In the genomic region with DNA sequence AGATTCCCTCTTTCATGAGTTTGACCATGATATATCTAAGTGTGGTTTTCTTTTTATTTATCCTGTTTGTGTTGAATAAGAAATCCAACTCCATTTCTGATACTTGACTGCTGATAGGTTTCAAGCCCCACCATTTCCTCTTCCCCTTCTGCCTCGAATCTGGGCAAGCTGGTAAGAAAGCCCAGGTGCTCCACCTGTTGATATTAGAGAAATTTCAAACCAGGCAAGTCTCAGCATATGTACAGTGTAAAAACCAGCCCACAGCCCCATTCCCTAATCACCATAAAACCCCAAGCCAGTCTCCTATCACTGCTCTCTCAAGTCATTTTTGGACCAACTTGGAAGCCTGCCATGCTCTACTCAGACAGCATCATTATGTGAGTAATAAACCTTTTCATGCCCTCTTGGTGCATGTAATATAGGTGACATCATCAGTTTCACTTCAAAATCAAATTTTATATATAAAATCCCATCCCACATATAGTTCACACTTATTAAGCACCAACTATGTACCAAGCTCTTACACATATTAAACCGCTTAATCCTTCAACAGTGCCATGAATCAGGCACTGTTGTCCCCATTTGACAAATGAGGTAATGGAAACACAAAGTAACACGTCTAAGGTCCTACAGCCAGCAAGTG, we compare ENCODE assay signal across 9 cellular contexts. TPM values are rescaled to one million over a fixed set of nuclear protein-coding genes. Genes with fewer than 3 reads are reported as not detected.
DNase-seq lines count a peak whose midpoint lies in the region; ATAC-seq and TF ChIP-seq lines count a peak whose summit lies in the region.
"Had no signal": no experiment of that assay in that cellular context is flagged by ENCODE, and none has a peak within 500 bp of the region (broad histone marks: within the 10 kb centered on the region; RNA-seq: fewer than 3 reads in every experiment).

No MANE protein-coding gene starts in this region.

- H3K4me3 ChIP-seq in endodermal cell (ENCODE audit: low read length) (no peak overlapping the region), transverse colon (no peak overlapping the region)

- peaks cover 38% of the 10 kb centered on the region for H3K4me1 Mint-ChIP-seq in activated CD4-positive, alpha-beta memory T cell treated with anti-CD3 and anti-CD28 coated beads for 36 hours (ENCODE audit: low read depth)
- peaks cover 24% of the 10 kb centered on the region for H3K4me1 Mint-ChIP-seq in activated CD4-positive, alpha-beta memory T cell treated with anti-CD3 and anti-CD28 coated beads, Interleukin-2, amount 10 ng/mL, durations not matched to agents 7 days and 5 days
- H3K4me1 Mint-ChIP-seq in endodermal cell: peaks cover 35% of the 10 kb centered on the region

- H3K9me3 ChIP-seq in endodermal cell (ENCODE audit: control insufficient read depth, low read length) (no peaks in the 10 kb centered on the region), transverse colon (no peaks in the 10 kb centered on the region)

- H3K4me1 ChIP-seq in endodermal cell (ENCODE audit: control insufficient read depth, insufficient read depth, low read length): peaks cover 20% of the 10 kb centered on the region
- peaks cover 0 to 8% (median 0%) of the 10 kb centered on the region in 4 donors for H3K4me1 ChIP-seq in transverse colon

- H3K27ac ChIP-seq in endodermal cell (ENCODE audit: low read depth, low read length) (no peak overlapping the region), transverse colon (no peak overlapping the region)

- TF ChIP-seq POLR2A in transverse colon (IDR thresholded peaks at IDR 0.05): no peak

- H3K27me3 ChIP-seq in endodermal cell (ENCODE audit: control insufficient read depth, insufficient read depth, low read length, poor library complexity, severe bottlenecking) (no peaks in the 10 kb centered on the region), transverse colon (no peaks in the 10 kb centered on the region)

- H3K27ac Mint-ChIP-seq in activated CD4-positive, alpha-beta memory T cell treated with anti-CD3 and anti-CD28 coated beads for 36 hours: peak overlapping the region; percentile 56
- H3K27ac Mint-ChIP-seq in activated CD4-positive, alpha-beta memory T cell treated with anti-CD3 and anti-CD28 coated beads, Interleukin-2, amount 10 ng/mL, durations not matched to agents 7 days and 5 days: no peak overlapping the region
- peak overlapping the region; percentile 11 for H3K27ac Mint-ChIP-seq in endodermal cell

- ATAC-seq in HG03469 (IDR thresholded peaks at IDR 0.05; ENCODE audit: unreplicated experiment): no peak

- no peak overlapping the region for H3K4me3 Mint-ChIP-seq in activated CD4-positive, alpha-beta memory T cell treated with anti-CD3 and anti-CD28 coated beads for 36 hours
- H3K4me3 Mint-ChIP-seq in activated CD4-positive, alpha-beta memory T cell treated with anti-CD3 and anti-CD28 coated beads, Interleukin-2, amount 10 ng/mL, durations not matched to agents 7 days and 5 days: no peak overlapping the region
- H3K4me3 Mint-ChIP-seq in endodermal cell: no peak overlapping the region

- POLR2A ChIA-PET in activated CD4-positive, alpha-beta memory T cell treated with anti-CD3 and anti-CD28 coated beads for 36 hours (lab: Charles Lee): interaction anchor here (1.0 kb wide), 1 partner anchor 27 kb away, joined by 4 read pairs; no protein-coding TSS in a partner anchor
- POLR2A ChIA-PET in activated CD4-positive, alpha-beta memory T cell treated with anti-CD3 and anti-CD28 coated beads, Interleukin-2, amount 10 ng/mL, durations not matched to agents 7 days and 5 days (lab: Charles Lee): no interaction called here

- TF ChIP-seq CTCF in endodermal cell (conservative IDR thresholded peaks at IDR 0.05) (no peak), transverse colon (IDR thresholded peaks at IDR 0.05) (no peak)

- TF ChIP-seq EP300 in transverse colon (IDR thresholded peaks at IDR 0.05; ENCODE audit: low read depth): no peak

- peak; percentile 54 for DNase-seq in activated CD4-positive, alpha-beta memory T cell treated with anti-CD3 and anti-CD28 coated beads for 36 hours
- no peak for DNase-seq in activated CD4-positive, alpha-beta memory T cell treated with anti-CD3 and anti-CD28 coated beads, Interleukin-2, amount 10 ng/mL, durations not matched to agents 7 days and 5 days
- peak; percentile 69 for DNase-seq in NCI-H2196 (lab: John Stamatoyannopoulos, UW; ENCODE audit: unreplicated experiment)
- no peak for DNase-seq in endodermal cell
- DNase-seq in stimulated activated CD4-positive, alpha-beta T cell treated with anti-CD3 and anti-CD28 coated beads, Interleukin-1b, Interleukin-23, amount 100 ng/mL, for 24 hours (ENCODE audit: low read depth in 4 of 4, low spot score in 1 of 4): peak in 3 of 4 experiments; percentile 12 to 35 (median 24)
- no peak for DNase-seq in transverse colon
- DNase-seq in COLO829 (ENCODE audit: low spot score): no peak
- DNase-seq: KBM-7 had no signal

- H3K36me3 ChIP-seq in endodermal cell (ENCODE audit: control insufficient read depth, insufficient read depth, low read length): peaks cover 83% of the 10 kb centered on the region
- H3K36me3 ChIP-seq in transverse colon: peaks cover 0 to 13% (median 0%) of the 10 kb centered on the region in 4 donors

- peaks cover 57% of the 10 kb centered on the region for H3K36me3 Mint-ChIP-seq in activated CD4-positive, alpha-beta memory T cell treated with anti-CD3 and anti-CD28 coated beads for 36 hours
- H3K36me3 Mint-ChIP-seq in activated CD4-positive, alpha-beta memory T cell treated with anti-CD3 and anti-CD28 coated beads, Interleukin-2, amount 10 ng/mL, durations not matched to agents 7 days and 5 days (ENCODE audit: low read depth): peaks cover 56% of the 10 kb centered on the region
- H3K36me3 Mint-ChIP-seq in endodermal cell (ENCODE audit: low read depth): peaks cover 68% of the 10 kb centered on the region

- H3K9ac ChIP-seq in endodermal cell (ENCODE audit: extremely low read depth, low read length, poor library complexity, severe bottlenecking): no peak overlapping the region

- WGBS in endodermal cell (ENCODE audit: insufficient coverage in 1 of 2, insufficient read length in 1 of 2), 2 experiments: 87 to 94% methylated on average over 2 to 3 of the region's 3 CpGs
- WGBS in transverse colon (ENCODE audit: low coverage in 1 of 2), 2 donors: 53 to 70% methylated on average over 3 of the region's 3 CpGs

- in situ Hi-C loops in transverse colon (cut with MboI; ENCODE audit: low pct_ligation_motif_present in 1 of 4, low pct_unique_long_range_greater_than_20kb in 1 of 4, low sequenced_read_pairs in 3 of 4): loop anchor here in 1 of 4 donors (25.0 kb wide), 1 partner anchor 97 kb away; no protein-coding TSS in a partner anchor

- no peaks in the 10 kb centered on the region for H3K9me3 Mint-ChIP-seq in activated CD4-positive, alpha-beta memory T cell treated with anti-CD3 and anti-CD28 coated beads for 36 hours
- no peaks in the 10 kb centered on the region for H3K9me3 Mint-ChIP-seq in activated CD4-positive, alpha-beta memory T cell treated with anti-CD3 and anti-CD28 coated beads, Interleukin-2, amount 10 ng/mL, durations not matched to agents 7 days and 5 days
- H3K9me3 Mint-ChIP-seq in endodermal cell: no peaks in the 10 kb centered on the region

- intact Hi-C loops in activated CD4-positive, alpha-beta memory T cell treated with anti-CD3 and anti-CD28 coated beads for 36 hours (cut with micrococcal nuclease): no loop called here
- intact Hi-C loops in transverse colon (cut with DNase I; ENCODE audit: low total_unique reads): no loop called here

- CTCF ChIA-PET in activated CD4-positive, alpha-beta memory T cell treated with anti-CD3 and anti-CD28 coated beads for 36 hours (lab: Charles Lee): interaction anchor here (0.7 kb wide), 1 partner anchor 10 kb away, joined by 3 read pairs; no protein-coding TSS in a partner anchor
- CTCF ChIA-PET in activated CD4-positive, alpha-beta memory T cell treated with anti-CD3 and anti-CD28 coated beads, Interleukin-2, amount 10 ng/mL, durations not matched to agents 7 days and 5 days (lab: Charles Lee): interaction anchor here (1.3 kb wide), 1 partner anchor 114 kb away, joined by 4 read pairs; no protein-coding TSS in a partner anchor

- no peaks in the 10 kb centered on the region for H3K27me3 Mint-ChIP-seq in activated CD4-positive, alpha-beta memory T cell treated with anti-CD3 and anti-CD28 coated beads for 36 hours
- no peaks in the 10 kb centered on the region for H3K27me3 Mint-ChIP-seq in activated CD4-positive, alpha-beta memory T cell treated with anti-CD3 and anti-CD28 coated beads, Interleukin-2, amount 10 ng/mL, durations not matched to agents 7 days and 5 days
- H3K27me3 Mint-ChIP-seq in endodermal cell (ENCODE audit: insufficient read depth): no peaks in the 10 kb centered on the region

RNA-seq across cellular contexts. Expression of a gene that starts 46.6 kb away (rescaled TPM):
- total RNA-seq in activated CD4-positive, alpha-beta memory T cell treated with anti-CD3 and anti-CD28 coated beads for 36 hours: 100 to 1,000 TPM; 215 to 222 TPM
- total RNA-seq in activated CD4-positive, alpha-beta memory T cell treated with anti-CD3 and anti-CD28 coated beads, Interleukin-2, amount 10 ng/mL, durations not matched to agents 7 days and 5 days: 100 to 1,000 TPM; 170 to 174 TPM
- 100 to 1,000 TPM; 156 to 189 TPM for total RNA-seq in endodermal cell
- 69.1 TPM for polyA plus RNA-seq in endodermal cell (2013, experiment 1 of 2)
- 67.2 TPM for polyA plus RNA-seq in endodermal cell (2013, experiment 2 of 2)
- 10 to 100 TPM; 17.9 to 68.8 (median 43.9) TPM for total RNA-seq in transverse colon

Comparison
In these comparisons a context has a peak if more than half of its experiments do, and no peak if none do; other contexts are left out.
1. DNase-seq: peak in activated CD4-positive, alpha-beta memory T cell treated with anti-CD3 and anti-CD28 coated beads for 36 hours (single experiment), NCI-H2196 (single experiment) and stimulated activated CD4-positive, alpha-beta T cell treated with anti-CD3 and anti-CD28 coated beads, Interleukin-1b, Interleukin-23, amount 100 ng/mL, for 24 hours (3 of 4); none in activated CD4-positive, alpha-beta memory T cell treated with anti-CD3 and anti-CD28 coated beads, Interleukin-2, amount 10 ng/mL, durations not matched to agents 7 days and 5 days (single experiment), endodermal cell (single experiment), transverse colon (single experiment) and COLO829 (single experiment).